ENCODE assay signal across 4 cellular contexts in the genomic region with DNA sequence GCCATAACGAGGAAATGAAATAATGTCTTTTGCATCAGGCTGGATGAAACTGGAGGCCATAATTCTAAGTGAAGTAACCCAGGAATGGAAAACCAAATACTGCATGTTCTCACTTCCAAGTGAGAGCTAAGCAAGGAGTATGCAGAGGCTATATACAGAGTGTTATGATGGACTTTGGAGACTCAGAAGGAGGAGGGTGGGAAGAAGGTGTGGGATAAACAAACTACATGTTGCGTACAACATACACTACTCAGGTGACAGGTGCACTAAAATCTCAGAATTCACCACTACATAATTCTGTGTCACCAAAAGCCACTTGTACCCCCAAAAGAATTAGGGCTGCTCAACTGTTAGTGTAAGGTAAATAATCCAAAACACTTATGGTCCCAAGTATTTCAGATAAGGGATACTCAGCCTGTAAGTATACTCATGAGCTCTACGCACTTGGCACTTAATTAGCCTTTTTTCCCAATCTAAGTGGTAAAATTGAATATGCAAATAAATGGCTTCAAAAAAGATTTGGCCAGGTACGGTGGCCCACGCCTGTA. TPM values are rescaled to one million over a fixed set of nuclear protein-coding genes. Genes with fewer than 3 reads are reported as not detected.
"Had no signal": no experiment of that assay in that cellular context is flagged by ENCODE, and none has a peak within 500 bp of the region (broad histone marks: within the 10 kb centered on the region; RNA-seq: fewer than 3 reads in every experiment).

No MANE protein-coding gene starts in this region.

RNA-seq across cellular contexts. Expression of gene CD8B, which starts 20.5 kb away (rescaled TPM):
- total RNA-seq: GM23248, H4, HFFc6 had no signal
- polyA plus RNA-seq: GM23248 had no signal

RNA-seq across cellular contexts. Expression of gene RGPD1, which starts 59.7 kb away (rescaled TPM):
- total RNA-seq: GM23338 had no signal
